12 cellular contexts compared by ENCODE assay signal in the genomic region with DNA sequence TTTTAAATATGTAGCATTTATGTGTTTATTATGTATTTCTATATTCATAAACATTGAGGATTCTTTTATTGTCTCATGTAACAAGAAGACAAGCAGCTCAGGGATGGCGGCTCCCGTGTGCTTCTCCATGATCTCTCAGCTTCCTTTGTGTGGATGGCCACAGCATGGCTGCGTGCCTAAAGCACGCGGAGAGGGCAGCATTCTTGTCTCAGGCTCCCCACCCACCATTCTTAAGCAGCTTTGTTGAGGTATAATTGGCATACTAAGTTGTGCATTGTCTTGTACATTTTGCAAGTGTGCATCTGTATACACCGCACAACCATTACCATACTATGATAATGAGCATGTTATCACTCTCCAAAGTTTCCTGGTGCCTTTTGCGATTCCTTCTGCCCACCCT.
"Had no signal": no experiment of that assay in that cellular context is flagged by ENCODE, and none has a peak within 500 bp of the region (broad histone marks: within the 10 kb centered on the region; RNA-seq: fewer than 3 reads in every experiment).

No MANE protein-coding gene starts in this region.

- H3K9me3 Mint-ChIP-seq: activated CD4-positive, alpha-beta memory T cell treated with anti-CD3 and anti-CD28 coated beads for 36 hours; activated naive CD8-positive, alpha-beta T cell treated with anti-CD3 and anti-CD28 coated beads for 36 hours; immature natural killer cell; natural killer cell had no signal

- H3K27me3 Mint-ChIP-seq: activated CD4-positive, alpha-beta memory T cell treated with anti-CD3 and anti-CD28 coated beads for 36 hours; activated naive CD8-positive, alpha-beta T cell treated with anti-CD3 and anti-CD28 coated beads for 36 hours had no signal

- H3K4me3 Mint-ChIP-seq: activated CD4-positive, alpha-beta memory T cell treated with anti-CD3 and anti-CD28 coated beads for 36 hours; activated naive CD8-positive, alpha-beta T cell treated with anti-CD3 and anti-CD28 coated beads for 36 hours; immature natural killer cell; natural killer cell had no signal

- H3K27ac ChIP-seq: epithelial cell of prostate, gastroesophageal sphincter, lower lobe of right lung had no signal

- DNase-seq: activated CD4-positive, alpha-beta memory T cell treated with anti-CD3 and anti-CD28 coated beads for 36 hours; activated gamma-delta T cell treated with Interleukin-2 at 50 U/mL for 16 hours; activated naive CD8-positive, alpha-beta T cell treated with anti-CD3 and anti-CD28 coated beads for 36 hours; activated T-cell treated with anti-CD3 and anti-CD28 coated beads, Interleukin-2, amount 50 U/mL, for 48 hours; immature natural killer cell; lower lobe of right lung; mucosa of descending colon; natural killer cell; stimulated activated CD4-positive, alpha-beta T cell treated with anti-CD3 and anti-CD28 coated beads, Interleukin-2, amount 100 ng/mL, for 48 hours; stimulated activated naive CD8-positive, alpha-beta T cell treated with anti-CD3 and anti-CD28 coated beads, Interleukin-15, Interleukin-2, amounts not matched to agents 100 U/mL and 50 U/mL, for 24 hours had no signal

- H3K9me3 ChIP-seq: gastroesophageal sphincter, lower lobe of right lung, mucosa of descending colon had no signal

- H3K4me3 ChIP-seq: gastroesophageal sphincter, lower lobe of right lung, mucosa of descending colon had no signal

- H3K36me3 Mint-ChIP-seq: natural killer cell had no signal

- H3K27me3 ChIP-seq: gastroesophageal sphincter had no signal

- H3K27ac Mint-ChIP-seq: activated CD4-positive, alpha-beta memory T cell treated with anti-CD3 and anti-CD28 coated beads for 36 hours; activated naive CD8-positive, alpha-beta T cell treated with anti-CD3 and anti-CD28 coated beads for 36 hours; immature natural killer cell; natural killer cell had no signal
